Comparison of ENCODE assay signal across 8 cellular contexts in genomic region chr11:13669544-13670488, GRCh38. TPM values are rescaled to one million over a fixed set of nuclear protein-coding genes. Genes with fewer than 3 reads are reported as not detected.
A peak's percentile ranks its signal among the peaks of the same experiment; 100 is the strongest.
DNase-seq lines count a peak whose midpoint lies in the region; TF ChIP-seq lines count a peak whose summit lies in the region.

No MANE protein-coding gene starts in this region.

- peaks cover 40% of the 10 kb centered on the region for H3K4me1 Mint-ChIP-seq in activated CD4-positive, alpha-beta T cell treated with anti-CD3 and anti-CD28 coated beads, Interleukin-2, amount 10 ng/mL, durations not matched to agents 24 days and 14 days
- peaks cover 39% of the 10 kb centered on the region for H3K4me1 Mint-ChIP-seq in T-helper 2 cell treated with Interferon-gamma antibody and Interleukin-4, amounts not matched to agents 5 μg/mL and 100 μg/mL, for 36 hours (ENCODE audit: low read depth)

- H3K9ac ChIP-seq in smooth muscle cell (ENCODE audit: low read depth), result peak overlapping the region; percentile 86

- peaks cover 21% of the 10 kb centered on the region for H3K36me3 Mint-ChIP-seq in activated CD4-positive, alpha-beta T cell treated with anti-CD3 and anti-CD28 coated beads, Interleukin-2, amount 10 ng/mL, durations not matched to agents 24 days and 14 days (ENCODE audit: low read depth)
- H3K36me3 Mint-ChIP-seq in T-helper 2 cell treated with Interferon-gamma antibody and Interleukin-4, amounts not matched to agents 5 μg/mL and 100 μg/mL, for 36 hours (ENCODE audit: low read depth), result peaks cover 15% of the 10 kb centered on the region

- peak overlapping the region; percentile 79 to 85 for H3K4me3 ChIP-seq in foreskin fibroblast (ENCODE audit: low read depth in 1 of 2, low read length in 2 of 2)
- H3K4me3 ChIP-seq in smooth muscle cell, result peak overlapping the region; percentile 80

- no peaks in the 10 kb centered on the region for H3K27me3 ChIP-seq in smooth muscle cell (ENCODE audit: low read depth)

- H3K4me1 ChIP-seq in smooth muscle cell (ENCODE audit: low read depth), result peaks cover 28% of the 10 kb centered on the region

- H3K27me3 Mint-ChIP-seq in activated CD4-positive, alpha-beta T cell treated with anti-CD3 and anti-CD28 coated beads, Interleukin-2, amount 10 ng/mL, durations not matched to agents 24 days and 14 days, result peaks cover 6% of the 10 kb centered on the region
- peaks cover 3% of the 10 kb centered on the region for H3K27me3 Mint-ChIP-seq in T-helper 2 cell treated with Interferon-gamma antibody and Interleukin-4, amounts not matched to agents 5 μg/mL and 100 μg/mL, for 36 hours (ENCODE audit: low read depth)

- no peaks in the 10 kb centered on the region for H3K9me3 ChIP-seq in smooth muscle cell (replicated peaks; ENCODE audit: low read depth)

- DNase-seq in activated CD4-positive, alpha-beta T cell treated with anti-CD3 and anti-CD28 coated beads, Interleukin-2, amount 10 ng/mL, durations not matched to agents 24 days and 14 days, result no peak
- DNase-seq in activated CD4-positive, alpha-beta T cell treated with anti-CD3 and anti-CD28 coated beads, Interleukin-2, amount 50 U/mL, for 4 hours, result no peak
- no peak for DNase-seq in T-helper 2 cell treated with Interferon-gamma antibody and Interleukin-4, amounts not matched to agents 5 μg/mL and 100 μg/mL, for 36 hours (ENCODE audit: low spot score)
- DNase-seq in foreskin fibroblast (peak in 1 of 2 donors; percentile 26), smooth muscle cell (lab: John Stamatoyannopoulos, UW; ENCODE audit: unreplicated experiment) (no peak), NCI-H2171 (lab: John Stamatoyannopoulos, UW) (no peak), 8988T (no peak)
- DNase-seq in stimulated activated CD4-positive, alpha-beta T cell treated with anti-CD3 and anti-CD28 coated beads, Interleukin-4, amount 100 ng/mL, for 4 hours, result no peak

- TF ChIP-seq CTCF in foreskin fibroblast (IDR thresholded peaks at IDR 0.05; ENCODE audit: low read depth, low read length), result no peak
- no peak for TF ChIP-seq CTCF in smooth muscle cell (IDR thresholded peaks at IDR 0.05; ENCODE audit: borderline replicate concordance, insufficient read depth, poor library complexity, severe bottlenecking)

- H3K4me3 Mint-ChIP-seq in activated CD4-positive, alpha-beta T cell treated with anti-CD3 and anti-CD28 coated beads, Interleukin-2, amount 10 ng/mL, durations not matched to agents 24 days and 14 days, result peak overlapping the region; percentile 98
- H3K4me3 Mint-ChIP-seq in T-helper 2 cell treated with Interferon-gamma antibody and Interleukin-4, amounts not matched to agents 5 μg/mL and 100 μg/mL, for 36 hours, result peak overlapping the region; percentile 87

- peak overlapping the region; percentile 81 for H2AFZ ChIP-seq in smooth muscle cell (ENCODE audit: low read depth)

- H3K27ac Mint-ChIP-seq in activated CD4-positive, alpha-beta T cell treated with anti-CD3 and anti-CD28 coated beads, Interleukin-2, amount 10 ng/mL, durations not matched to agents 24 days and 14 days, result peak overlapping the region; percentile 97
- H3K27ac Mint-ChIP-seq in T-helper 2 cell treated with Interferon-gamma antibody and Interleukin-4, amounts not matched to agents 5 μg/mL and 100 μg/mL, for 36 hours, result peak overlapping the region; percentile 85

- intact Hi-C loops in activated CD4-positive, alpha-beta T cell treated with anti-CD3 and anti-CD28 coated beads, Interleukin-2, amount 10 ng/mL, durations not matched to agents 24 days and 14 days (cut with micrococcal nuclease), result loop anchor here (2.0 kb wide), 2 partner anchors 331 to 461 kb away; no protein-coding TSS in a partner anchor

- H3K79me2 ChIP-seq in smooth muscle cell (ENCODE audit: low read depth), result peaks cover 63% of the 10 kb centered on the region

- no peaks in the 10 kb centered on the region for H3K36me3 ChIP-seq in smooth muscle cell (ENCODE audit: low read depth)

- H3F3A ChIP-seq in smooth muscle cell (ENCODE audit: low read depth), result no peaks in the 10 kb centered on the region

- peaks cover 57% of the 10 kb centered on the region for H4K20me1 ChIP-seq in smooth muscle cell (ENCODE audit: low read depth)

- H3K4me2 ChIP-seq in smooth muscle cell, result peak overlapping the region; percentile 93

- H3K9me3 Mint-ChIP-seq in activated CD4-positive, alpha-beta T cell treated with anti-CD3 and anti-CD28 coated beads, Interleukin-2, amount 10 ng/mL, durations not matched to agents 24 days and 14 days, result no peaks in the 10 kb centered on the region
- no peaks in the 10 kb centered on the region for H3K9me3 Mint-ChIP-seq in T-helper 2 cell treated with Interferon-gamma antibody and Interleukin-4, amounts not matched to agents 5 μg/mL and 100 μg/mL, for 36 hours

- H3K27ac ChIP-seq in smooth muscle cell (ENCODE audit: low read depth), result peak overlapping the region; percentile 58

- 63% methylated on average over 18 of the region's 18 CpGs for WGBS in smooth muscle cell (ENCODE audit: low lambda C conversion rate)

RNA-seq across cellular contexts. Expression of gene FAR1, which starts 1.3 kb away (rescaled TPM):
- total RNA-seq in activated CD4-positive, alpha-beta T cell treated with anti-CD3 and anti-CD28 coated beads, Interleukin-2, amount 10 ng/mL, durations not matched to agents 24 days and 14 days, result 55.7 and 58.2 TPM in 2 replicates
- total RNA-seq in smooth muscle cell, result 64.9 and 76.4 TPM in 2 replicates
- 16.3 and 19.5 TPM in 2 replicates for polyA plus RNA-seq in smooth muscle cell
